26 cellular contexts compared by ENCODE assay signal in the genomic region with DNA sequence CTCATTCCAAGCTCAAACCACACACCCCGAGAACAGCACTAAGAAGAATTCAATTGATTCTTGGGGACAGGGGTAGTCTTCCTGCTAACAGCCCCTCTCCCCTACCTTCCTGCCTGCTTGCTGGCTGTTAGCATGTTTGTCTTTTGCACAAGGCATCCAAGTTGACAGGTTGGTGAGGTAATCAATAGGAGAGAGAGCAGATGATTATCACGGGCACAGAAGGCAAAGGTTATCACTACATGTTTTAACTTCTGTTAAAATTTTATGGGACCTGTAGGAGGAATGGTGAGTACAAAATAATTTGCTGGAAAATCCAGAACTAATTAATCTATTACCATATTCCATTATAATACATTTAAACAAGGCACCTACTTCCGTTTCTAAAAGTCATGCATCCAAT.
"Had no signal": no experiment of that assay in that cellular context is flagged by ENCODE, and none has a peak within 500 bp of the region (broad histone marks: within the 10 kb centered on the region; RNA-seq: fewer than 3 reads in every experiment).

No MANE protein-coding gene starts in this region.

- H3K36me3 ChIP-seq: heart left ventricle, lower lobe of right lung, sigmoid colon, spleen, suprapubic skin, thoracic aorta, tibial artery, upper lobe of right lung had no signal

- H2AFZ ChIP-seq: parathyroid adenoma had no signal

- H3K4me3 ChIP-seq: heart left ventricle, lower lobe of right lung, sigmoid colon, spleen, suprapubic skin, thoracic aorta, tibial artery, upper lobe of right lung had no signal

- H3K27ac Mint-ChIP-seq: immature natural killer cell; naive thymus-derived CD4-positive, alpha-beta T cell; natural killer cell treated with Interleukin-12 subunit alpha and Interleukin-12 subunit beta and Interleukin-15 and Interleukin-18, amount 100 ng/mL, for 72 hours; stimulated activated effector memory CD8-positive, alpha-beta T cell treated with anti-CD3 and anti-CD28 coated beads, Interleukin-12 subunit alpha, Interleukin-12 subunit beta, amount 100 ng/mL, for 72 hours; stimulated activated naive CD8-positive, alpha-beta T cell treated with anti-CD3 and anti-CD28 coated beads, Interleukin-15, Interleukin-2, amounts not matched to agents 100 ng/mL and 50 ng/mL, for 24 hours had no signal

- H3K9me3 ChIP-seq: lower lobe of right lung, sigmoid colon, thoracic aorta, tibial artery, upper lobe of right lung had no signal

- H3K79me2 ChIP-seq: parathyroid adenoma had no signal

- H3K27ac ChIP-seq: heart left ventricle, lower lobe of right lung, parathyroid adenoma, sigmoid colon, spleen, suprapubic skin, thoracic aorta, tibial artery, upper lobe of right lung had no signal

- ATAC-seq: heart left ventricle; left ventricle myocardium superior; lower lobe of right lung; naive thymus-derived CD4-positive, alpha-beta T cell; natural killer cell treated with Interleukin-12 subunit alpha and Interleukin-12 subunit beta and Interleukin-15 and Interleukin-18, amount 100 ng/mL, for 72 hours; right cardiac atrium; stimulated activated effector memory CD8-positive, alpha-beta T cell treated with anti-CD3 and anti-CD28 coated beads, Interleukin-12 subunit alpha, Interleukin-12 subunit beta, amount 100 ng/mL, for 72 hours; upper lobe of right lung had no signal

- H3K4me3 Mint-ChIP-seq: immature natural killer cell; naive thymus-derived CD4-positive, alpha-beta T cell; natural killer cell treated with Interleukin-12 subunit alpha and Interleukin-12 subunit beta and Interleukin-15 and Interleukin-18, amount 100 ng/mL, for 72 hours; stimulated activated effector memory CD8-positive, alpha-beta T cell treated with anti-CD3 and anti-CD28 coated beads, Interleukin-12 subunit alpha, Interleukin-12 subunit beta, amount 100 ng/mL, for 72 hours; stimulated activated naive CD8-positive, alpha-beta T cell treated with anti-CD3 and anti-CD28 coated beads, Interleukin-15, Interleukin-2, amounts not matched to agents 100 ng/mL and 50 ng/mL, for 24 hours had no signal

- H3K4me1 Mint-ChIP-seq: immature natural killer cell; naive thymus-derived CD4-positive, alpha-beta T cell; stimulated activated effector memory CD8-positive, alpha-beta T cell treated with anti-CD3 and anti-CD28 coated beads, Interleukin-12 subunit alpha, Interleukin-12 subunit beta, amount 100 ng/mL, for 72 hours had no signal

- H3K4me1 ChIP-seq: lower lobe of right lung, parathyroid adenoma, sigmoid colon, spleen, suprapubic skin, upper lobe of right lung had no signal

- DNase-seq: heart left ventricle; hypothalamus; immature natural killer cell; left ventricle myocardium superior; lower lobe of right lung; mammary epithelial cell; mesenchymal stem cell; naive thymus-derived CD4-positive, alpha-beta T cell; nucleus accumbens; right cardiac atrium; sigmoid colon; small intestine; spleen; stimulated activated CD4-positive, alpha-beta T cell treated with anti-CD3 and anti-CD28 coated beads, Interleukin-4, amount 100 ng/mL, for 24 hours; stimulated activated naive CD4-positive, alpha-beta T cell; tibial artery; trophoblast cell; upper lobe of right lung had no signal

- H3K9ac ChIP-seq: parathyroid adenoma had no signal

- H3K27me3 ChIP-seq: heart left ventricle, sigmoid colon, spleen, suprapubic skin, tibial artery, upper lobe of right lung had no signal

- H3K36me3 Mint-ChIP-seq: immature natural killer cell; natural killer cell treated with Interleukin-12 subunit alpha and Interleukin-12 subunit beta and Interleukin-15 and Interleukin-18, amount 100 ng/mL, for 72 hours; stimulated activated effector memory CD8-positive, alpha-beta T cell treated with anti-CD3 and anti-CD28 coated beads, Interleukin-12 subunit alpha, Interleukin-12 subunit beta, amount 100 ng/mL, for 72 hours had no signal

- FAIRE-seq: islet of Langerhans, small intestine, urothelium cell line had no signal

- H3K27me3 Mint-ChIP-seq: naive thymus-derived CD4-positive, alpha-beta T cell; natural killer cell treated with Interleukin-12 subunit alpha and Interleukin-12 subunit beta and Interleukin-15 and Interleukin-18, amount 100 ng/mL, for 72 hours; stimulated activated naive CD8-positive, alpha-beta T cell treated with anti-CD3 and anti-CD28 coated beads, Interleukin-15, Interleukin-2, amounts not matched to agents 100 ng/mL and 50 ng/mL, for 24 hours had no signal
